8 cellular contexts compared by ENCODE assay signal in the genomic region with DNA sequence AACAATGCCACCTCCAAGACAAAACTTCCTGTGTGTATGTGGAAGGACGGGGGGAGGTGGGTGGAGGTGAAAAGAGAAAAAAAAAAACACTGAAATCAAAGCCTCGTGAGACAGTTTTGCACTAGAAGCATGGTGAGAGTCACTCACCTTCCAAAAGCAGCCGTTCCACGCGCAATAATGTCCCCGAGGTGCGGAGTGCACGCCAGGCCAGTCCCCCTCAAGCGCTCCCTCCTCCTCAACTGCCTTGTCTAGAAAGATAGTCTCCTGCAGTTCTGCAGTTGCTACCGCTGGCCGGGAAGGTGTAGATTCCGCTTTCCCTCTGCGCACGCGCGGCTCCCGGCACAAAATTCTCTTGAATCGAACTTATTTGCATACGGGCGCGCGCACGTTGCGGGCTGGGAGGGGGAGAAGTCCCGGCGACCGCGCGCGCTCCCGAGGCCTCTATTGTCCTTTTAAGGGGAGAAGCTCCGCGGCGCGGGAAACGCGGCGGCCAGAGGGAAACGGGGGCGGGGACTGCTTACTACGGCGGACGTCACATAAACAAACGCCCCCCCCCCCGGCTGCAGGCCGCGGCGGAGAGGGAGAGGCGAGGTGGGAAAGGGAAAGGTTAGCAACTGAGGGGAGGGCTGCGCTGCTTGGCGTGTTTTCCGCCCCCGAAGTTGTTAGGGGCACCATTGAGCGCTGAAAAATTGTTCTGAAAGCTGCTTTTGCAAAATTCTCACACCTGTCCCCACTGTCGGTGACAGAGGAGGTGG. TPM values are rescaled to one million over a fixed set of nuclear protein-coding genes. Genes with fewer than 3 reads are reported as not detected.
DNase-seq lines count a peak whose midpoint lies in the region; ATAC-seq and TF ChIP-seq lines count a peak whose summit lies in the region.

A gene with protein sequence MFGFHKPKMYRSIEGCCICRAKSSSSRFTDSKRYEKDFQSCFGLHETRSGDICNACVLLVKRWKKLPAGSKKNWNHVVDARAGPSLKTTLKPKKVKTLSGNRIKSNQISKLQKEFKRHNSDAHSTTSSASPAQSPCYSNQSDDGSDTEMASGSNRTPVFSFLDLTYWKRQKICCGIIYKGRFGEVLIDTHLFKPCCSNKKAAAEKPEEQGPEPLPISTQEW (minus strand): TSS at position 274 of the 755 bp plus-strand sequence. CDS start 27,946 bp downstream, outside the sequence.

- in situ Hi-C loops in GM23248 (cut with MboI) = no loop called here

- H3K27ac Mint-ChIP-seq in activated T-helper 1 cell treated with anti-CD3 and anti-CD28 coated beads, Interleukin-12 subunit alpha, Interleukin-12 subunit beta, Interleukin-2, Interleukin-4 antibody, amounts not matched to agents 30 ng/mL and 10 ng/mL and 1 ng/mL, durations not matched to agents 14 hours and 24 hours and 36 hours = peak within 1 kb of the TSS; percentile 95
- peak within 1 kb of the TSS; percentile 93 to 99 (median 98) for H3K27ac Mint-ChIP-seq in naive B cell
- H3K27ac Mint-ChIP-seq in stimulated activated memory B cell treated with anti-CD40 and anti-IgM and Interleukin-4, amounts not matched to agents 10 μg/mL and 1 μg/mL and 100 μg/mL, for 72 hours = peak within 1 kb of the TSS; percentile 92

- 0 to 1% methylated on average over 40 to 55 of the region's 55 CpGs for WGBS in GM23248 (ENCODE audit: low coverage in 1 of 2, low lambda C conversion rate in 2 of 2, missing lambda C conversion rate in 2 of 2), 2 experiments

- H3K4me3 ChIP-seq in DND-41 (ENCODE audit: low read depth in 1 of 2, low read length in 2 of 2) (peak within 1 kb of the TSS; percentile 80 to 93), GM23248 (peak within 1 kb of the TSS; percentile 98)

- H3K79me2 ChIP-seq in DND-41 (ENCODE audit: insufficient read depth, low read length) (peaks cover 48% of the 10 kb centered on the region), GM23248 (ENCODE audit: insufficient read depth) (peaks cover 29% of the 10 kb centered on the region)

- H3K9me3 ChIP-seq in DND-41 (ENCODE audit: insufficient read depth, low read length, severe bottlenecking) = no peaks in the 10 kb centered on the region
- no peaks in the 10 kb centered on the region for H3K9me3 ChIP-seq in GM23248 (ENCODE audit: low read depth)

- H3K9me3 Mint-ChIP-seq in activated T-helper 1 cell treated with anti-CD3 and anti-CD28 coated beads, Interleukin-12 subunit alpha, Interleukin-12 subunit beta, Interleukin-2, Interleukin-4 antibody, amounts not matched to agents 30 ng/mL and 10 ng/mL and 1 ng/mL, durations not matched to agents 14 hours and 24 hours and 36 hours = no peaks in the 10 kb centered on the region
- no peaks in the 10 kb centered on the region for H3K9me3 Mint-ChIP-seq in naive B cell
- H3K9me3 Mint-ChIP-seq in stimulated activated memory B cell treated with anti-CD40 and anti-IgM and Interleukin-4, amounts not matched to agents 10 μg/mL and 1 μg/mL and 100 μg/mL, for 72 hours = no peaks in the 10 kb centered on the region

- peaks cover 13% of the 10 kb centered on the region for H3K36me3 Mint-ChIP-seq in activated T-helper 1 cell treated with anti-CD3 and anti-CD28 coated beads, Interleukin-12 subunit alpha, Interleukin-12 subunit beta, Interleukin-2, Interleukin-4 antibody, amounts not matched to agents 30 ng/mL and 10 ng/mL and 1 ng/mL, durations not matched to agents 14 hours and 24 hours and 36 hours (ENCODE audit: low read depth)
- H3K36me3 Mint-ChIP-seq in naive B cell = peaks cover 0 to 6% of the 10 kb centered on the region in 2 donors
- H3K36me3 Mint-ChIP-seq in stimulated activated memory B cell treated with anti-CD40 and anti-IgM and Interleukin-4, amounts not matched to agents 10 μg/mL and 1 μg/mL and 100 μg/mL, for 72 hours = no peaks in the 10 kb centered on the region

- peak; percentile 99 for DNase-seq in DND-41
- peak; percentile 99 for DNase-seq in GM23248
- peak; percentile 96 to 98 for DNase-seq in Kasumi-1 (lab: John Stamatoyannopoulos, UW)
- peak; percentile 97 for DNase-seq in RPMI7951 (ENCODE audit: low read depth)
- peak; percentile 98 for DNase-seq in activated T-helper 1 cell treated with anti-CD3 and anti-CD28 coated beads, Interleukin-12 subunit alpha, Interleukin-12 subunit beta, Interleukin-2, Interleukin-4 antibody, amounts not matched to agents 30 ng/mL and 10 ng/mL and 1 ng/mL, durations not matched to agents 14 hours and 24 hours and 36 hours (ENCODE audit: low spot score)
- DNase-seq in fibroblast of gingiva (ENCODE audit: low read depth) = peak; percentile 97
- DNase-seq in naive B cell = peak; percentile 99

- peak within 1 kb of the TSS; percentile 89 for H3K9ac ChIP-seq in DND-41 (ENCODE audit: low read depth, low read length)
- peak within 1 kb of the TSS; percentile 85 for H3K9ac ChIP-seq in GM23248

- peaks cover 12% of the 10 kb centered on the region for H3K27me3 ChIP-seq in DND-41 (ENCODE audit: insufficient read depth, low read length, poor library complexity)
- peaks cover 16% of the 10 kb centered on the region for H3K27me3 ChIP-seq in GM23248 (replicated peaks; ENCODE audit: insufficient read depth)

- H4K20me1 ChIP-seq in DND-41 (ENCODE audit: insufficient read depth, low read length) (peaks cover 20% of the 10 kb centered on the region), GM23248 (ENCODE audit: insufficient read depth) (no peaks in the 10 kb centered on the region)

- H2AFZ ChIP-seq in DND-41 (ENCODE audit: low read depth, low read length) = peak within 1 kb of the TSS; percentile 79
- peak within 1 kb of the TSS; percentile 98 for H2AFZ ChIP-seq in GM23248

- H3K27me3 Mint-ChIP-seq in activated T-helper 1 cell treated with anti-CD3 and anti-CD28 coated beads, Interleukin-12 subunit alpha, Interleukin-12 subunit beta, Interleukin-2, Interleukin-4 antibody, amounts not matched to agents 30 ng/mL and 10 ng/mL and 1 ng/mL, durations not matched to agents 14 hours and 24 hours and 36 hours (ENCODE audit: insufficient read depth) = peaks cover 15% of the 10 kb centered on the region
- H3K27me3 Mint-ChIP-seq in naive B cell = no peaks in the 10 kb centered on the region
- H3K27me3 Mint-ChIP-seq in stimulated activated memory B cell treated with anti-CD40 and anti-IgM and Interleukin-4, amounts not matched to agents 10 μg/mL and 1 μg/mL and 100 μg/mL, for 72 hours = no peaks in the 10 kb centered on the region

- peaks cover 41% of the 10 kb centered on the region for H3K4me1 Mint-ChIP-seq in activated T-helper 1 cell treated with anti-CD3 and anti-CD28 coated beads, Interleukin-12 subunit alpha, Interleukin-12 subunit beta, Interleukin-2, Interleukin-4 antibody, amounts not matched to agents 30 ng/mL and 10 ng/mL and 1 ng/mL, durations not matched to agents 14 hours and 24 hours and 36 hours (ENCODE audit: low read depth)
- peaks cover 16 to 39% (median 37%) of the 10 kb centered on the region in 3 donors for H3K4me1 Mint-ChIP-seq in naive B cell
- peaks cover 26% of the 10 kb centered on the region for H3K4me1 Mint-ChIP-seq in stimulated activated memory B cell treated with anti-CD40 and anti-IgM and Interleukin-4, amounts not matched to agents 10 μg/mL and 1 μg/mL and 100 μg/mL, for 72 hours

- TF ChIP-seq CTCF in DND-41 (IDR thresholded peaks at IDR 0.05; ENCODE audit: borderline replicate concordance, extremely low read depth, low read length, poor library complexity, severe bottlenecking) = no peak

- peaks cover 15% of the 10 kb centered on the region; the same call in 1 of the 2 replicates for H3F3A ChIP-seq in GM23248 (ENCODE audit: insufficient read depth)

- intact Hi-C loops in activated T-helper 1 cell treated with anti-CD3 and anti-CD28 coated beads, Interleukin-12 subunit alpha, Interleukin-12 subunit beta, Interleukin-2, Interleukin-4 antibody, amounts not matched to agents 30 ng/mL and 10 ng/mL and 1 ng/mL, durations not matched to agents 14 hours and 24 hours and 36 hours (cut with micrococcal nuclease) = loop anchor here (1.0 to 10.0 kb wide), 12 partner anchors 36 to 1945 kb away; partner anchors contain the start of genes BICD1, DDX11, DENND5B and DNM1L

- H3K4me3 Mint-ChIP-seq in activated T-helper 1 cell treated with anti-CD3 and anti-CD28 coated beads, Interleukin-12 subunit alpha, Interleukin-12 subunit beta, Interleukin-2, Interleukin-4 antibody, amounts not matched to agents 30 ng/mL and 10 ng/mL and 1 ng/mL, durations not matched to agents 14 hours and 24 hours and 36 hours = peak within 1 kb of the TSS; percentile 97
- H3K4me3 Mint-ChIP-seq in naive B cell = peak within 1 kb of the TSS; percentile 85 to 99 (median 96)
- peak within 1 kb of the TSS; percentile 99 for H3K4me3 Mint-ChIP-seq in stimulated activated memory B cell treated with anti-CD40 and anti-IgM and Interleukin-4, amounts not matched to agents 10 μg/mL and 1 μg/mL and 100 μg/mL, for 72 hours

- peak within 1 kb of the TSS; percentile 86 for H3K27ac ChIP-seq in DND-41 (ENCODE audit: low read length)
- H3K27ac ChIP-seq in GM23248 = peak within 1 kb of the TSS; percentile 44

- peaks cover 33% of the 10 kb centered on the region for H3K4me1 ChIP-seq in DND-41 (ENCODE audit: insufficient read depth, low read length)
- H3K4me1 ChIP-seq in GM23248 (ENCODE audit: insufficient read depth) = no peaks in the 10 kb centered on the region

- H3K4me2 ChIP-seq in DND-41 (ENCODE audit: insufficient read depth, low read length) = peak within 1 kb of the TSS; percentile 67
- peak within 1 kb of the TSS; percentile 97 for H3K4me2 ChIP-seq in GM23248 (ENCODE audit: unreplicated experiment)

- H3K9me2 ChIP-seq in GM23248 (ENCODE audit: insufficient read depth) = no peaks in the 10 kb centered on the region

- peak; percentile 76 for ATAC-seq in DND-41 (ENCODE audit: insufficient read depth, low read depth)
- ATAC-seq in naive B cell (ENCODE audit: low read depth in 2 of 2) = peak; percentile 48 to 54
- ATAC-seq in stimulated activated memory B cell treated with anti-CD40 and anti-IgM and Interleukin-4, amounts not matched to agents 10 μg/mL and 1 μg/mL and 100 μg/mL, for 72 hours = peak; percentile 84

- peaks cover 7% of the 10 kb centered on the region; the same call in 1 of the 2 replicates for H3K36me3 ChIP-seq in DND-41 (ENCODE audit: insufficient read depth, low read length)
- no peaks in the 10 kb centered on the region for H3K36me3 ChIP-seq in GM23248 (ENCODE audit: low read depth)

RNA-seq across cellular contexts. Expression of the gene that starts here (rescaled TPM):
- 8.7 and 10.4 TPM in 2 replicates for total RNA-seq in GM23248 (2014; rRNA removed; shearing (Covaris generic))
- polyA plus RNA-seq in GM23248 (2016; fragmentation: Nextera tagmentation; extraction: Ambion mirVana) (14.4 and 14.7 TPM in 2 replicates), naive B cell (ENCODE audit: low read depth in 6 of 6) (10 to 100 TPM; 65.6 to 89.8 (median 83.6) TPM)
- total RNA-seq in RPMI7951 (2014; rRNA removed; shearing (Covaris generic)) = 31.4 and 32.7 TPM in 2 replicates
- 270 and 276 TPM in 2 replicates for total RNA-seq in activated T-helper 1 cell treated with anti-CD3 and anti-CD28 coated beads, Interleukin-12 subunit alpha, Interleukin-12 subunit beta, Interleukin-2, Interleukin-4 antibody, amounts not matched to agents 30 ng/mL and 10 ng/mL and 1 ng/mL, durations not matched to agents 14 hours and 24 hours and 36 hours

Comparison
In these comparisons a context has a peak if more than half of its experiments do, and no peak if none do; other contexts are left out.
1. Peak in every context shown above with its lines: DNase-seq, ATAC-seq, H3K4me3 ChIP-seq and H3K27ac ChIP-seq.